Comparison of ENCODE assay signal across 16 cellular contexts in genomic region chr6:4928426-4928825, GRCh38.
DNase-seq lines count a peak whose midpoint lies in the region; ATAC-seq and TF ChIP-seq lines count a peak whose summit lies in the region.
"Had no signal": no experiment of that assay in that cellular context is flagged by ENCODE, and none has a peak within 500 bp of the region (broad histone marks: within the 10 kb centered on the region; RNA-seq: fewer than 3 reads in every experiment).

No MANE protein-coding gene starts in this region.

- WGBS in trophoblast cell (ENCODE audit: extremely low coverage, insufficient coverage, insufficient read length) = no CpG with 5 or more reads among the region's 3 CpGs

- no peak overlapping the region for H2BK120ac ChIP-seq in trophoblast cell (ENCODE audit: insufficient read depth, low read length, poor library complexity)

- H3K4me2 ChIP-seq in GM23338 = no peak overlapping the region
- H3K4me2 ChIP-seq in trophoblast cell (ENCODE audit: low read length) = no peak overlapping the region

- no peak for ATAC-seq in GM23338

- no peak overlapping the region for H4K91ac ChIP-seq in trophoblast cell (ENCODE audit: low read depth, low read length)

- no peaks in the 10 kb centered on the region for H3K9me3 ChIP-seq in trophoblast cell (ENCODE audit: insufficient read depth, low read depth, low read length)
- H3K9me3 ChIP-seq in WERI-Rb-1 (ENCODE audit: severe bottlenecking) = no peaks in the 10 kb centered on the region
- H3K9me3 ChIP-seq: adrenal gland, Caco-2, left ventricle myocardium inferior, tibial nerve had no signal

- no peak for DNase-seq in GM23338 (ENCODE audit: low spot score)
- peak; percentile 33 for DNase-seq in NCI-H226
- DNase-seq in brain microvascular endothelial cell = peak; percentile 53
- DNase-seq in trophoblast cell = peak; percentile 24 to 69
- DNase-seq in DMS 273 (lab: John Stamatoyannopoulos, UW; ENCODE audit: unreplicated experiment) = no peak
- no peak for DNase-seq in anterior cingulate cortex (lab: John Stamatoyannopoulos, UW)
- no peak for DNase-seq in DMS79 treated with DMSO at 0.1 percent for 48 hours (lab: John Stamatoyannopoulos, UW)
- DNase-seq in WERI-Rb-1 = no peak
- DNase-seq: adrenal gland, Caco-2, left ventricle myocardium inferior, NCI-H1417 treated with DMSO at 0.1 percent for 48 hours, NCI-H526, nephron progenitor cell, Right ventricle myocardium superior had no signal

- H3K36me3 ChIP-seq in GM23338 (ENCODE audit: insufficient read depth) (no peaks in the 10 kb centered on the region), brain microvascular endothelial cell (replicated peaks) (no peaks in the 10 kb centered on the region), trophoblast cell (ENCODE audit: control insufficient read depth in 1 of 2, insufficient read depth in 2 of 2, low read length in 2 of 2) (no peaks in the 10 kb centered on the region), WERI-Rb-1 (no peaks in the 10 kb centered on the region)
- H3K36me3 ChIP-seq: adrenal gland, left ventricle myocardium inferior, tibial nerve had no signal

- H3K79me2 ChIP-seq in GM23338 (replicated peaks; ENCODE audit: insufficient read depth) (peaks cover 95% of the 10 kb centered on the region), trophoblast cell (ENCODE audit: control insufficient read depth, insufficient read depth, low read length, poor library complexity) (peaks cover 15% of the 10 kb centered on the region)

- H3K27me3 Mint-ChIP-seq in GM23338 (ENCODE audit: insufficient read depth, low read depth, poor library complexity) = peaks cover 17% of the 10 kb centered on the region

- H3K27ac ChIP-seq in GM23338 (ENCODE audit: low read depth) = no peak overlapping the region
- H3K27ac ChIP-seq in brain microvascular endothelial cell = no peak overlapping the region
- no peak overlapping the region for H3K27ac ChIP-seq in trophoblast cell (ENCODE audit: low read depth, low read length)
- H3K27ac ChIP-seq in WERI-Rb-1 = no peak overlapping the region
- H3K27ac ChIP-seq: adrenal gland, left ventricle myocardium inferior, tibial nerve had no signal

- H3K23ac ChIP-seq in trophoblast cell (ENCODE audit: low read length) = no peak overlapping the region

- H3K4me3 Mint-ChIP-seq in GM23338 = no peak overlapping the region
- H3K4me3 Mint-ChIP-seq: nephron progenitor cell had no signal

- peaks cover 21% of the 10 kb centered on the region for H4K20me1 ChIP-seq in GM23338 (replicated peaks; ENCODE audit: insufficient read depth)

- H2AFZ ChIP-seq in GM23338 = no peak overlapping the region
- no peak overlapping the region for H2AFZ ChIP-seq in trophoblast cell (ENCODE audit: insufficient read depth, low read length, poor library complexity)

- H2BK12ac ChIP-seq in trophoblast cell (ENCODE audit: low read length) = no peak overlapping the region

- H3K4me1 ChIP-seq in GM23338 (ENCODE audit: insufficient read depth) (peaks cover 65% of the 10 kb centered on the region), trophoblast cell (ENCODE audit: control insufficient read depth in 1 of 2, insufficient read depth in 2 of 2, low read length in 2 of 2) (peaks cover 31 to 33% of the 10 kb centered on the region in 2 experiments)

- no peak overlapping the region for H2BK5ac ChIP-seq in trophoblast cell (ENCODE audit: low read depth, low read length, poor library complexity)

- H4K12ac ChIP-seq in trophoblast cell (ENCODE audit: low read depth, low read length) = no peak overlapping the region

- H3K9me2 ChIP-seq in GM23338 (ENCODE audit: insufficient read depth) = no peaks in the 10 kb centered on the region

- H3K27me3 ChIP-seq in GM23338 (ENCODE audit: insufficient read depth) = no peaks in the 10 kb centered on the region
- H3K27me3 ChIP-seq in brain microvascular endothelial cell (replicated peaks) = no peaks in the 10 kb centered on the region
- H3K27me3 ChIP-seq in trophoblast cell (ENCODE audit: insufficient read depth, low read length) = no peaks in the 10 kb centered on the region
- H3K27me3 ChIP-seq in WERI-Rb-1 (ENCODE audit: insufficient read depth, low read depth, severe bottlenecking) = no peaks in the 10 kb centered on the region
- H3K27me3 ChIP-seq: adrenal gland, tibial nerve had no signal

- 0 out of 2 replicates have a peak, but pooled peaks cover 4% of the 10 kb centered on the region for H3F3A ChIP-seq in GM23338 (replicated peaks; ENCODE audit: low read depth)

- no peak overlapping the region for H3K4ac ChIP-seq in trophoblast cell (ENCODE audit: low read depth, low read length)

- no peak overlapping the region for H3K9ac ChIP-seq in trophoblast cell (ENCODE audit: low read length)

- no peaks in the 10 kb centered on the region for H3K9me3 Mint-ChIP-seq in GM23338

- H3K4me1 Mint-ChIP-seq in GM23338 = peaks cover 81% of the 10 kb centered on the region

- peaks cover 9% of the 10 kb centered on the region; the same call in 2 of the 3 replicates for H3K36me3 Mint-ChIP-seq in GM23338 (ENCODE audit: low read depth)

- TF ChIP-seq CTCF in GM23338 (conservative IDR thresholded peaks at IDR 0.05; ENCODE audit: low read depth in 2 of 2) (no peak), brain microvascular endothelial cell (IDR thresholded peaks at IDR 0.05; ENCODE audit: low read depth, low read length, missing control alignments) (no peak), WERI-Rb-1 (IDR thresholded peaks at IDR 0.05; ENCODE audit: low read depth, low read length) (no peak)

- no peak overlapping the region for H3K14ac ChIP-seq in trophoblast cell (ENCODE audit: low read length)

- H3K4me3 ChIP-seq in GM23338 = no peak overlapping the region
- H3K4me3 ChIP-seq in brain microvascular endothelial cell (ENCODE audit: low read depth, low read length) = no peak overlapping the region
- no peak overlapping the region for H3K4me3 ChIP-seq in trophoblast cell (ENCODE audit: low read depth, low read length)
- H3K4me3 ChIP-seq in WERI-Rb-1 (ENCODE audit: low read depth, low read length) = no peak overlapping the region
- H3K4me3 ChIP-seq: adrenal gland, left ventricle myocardium inferior, tibial nerve had no signal

- no peak overlapping the region for H3K18ac ChIP-seq in trophoblast cell (ENCODE audit: low read length)

- in situ Hi-C loops in brain microvascular endothelial cell (cut with HindIII; ENCODE audit: low pct_ligation_motif_present, low sequenced_read_pairs) = no loop called here

- no peak overlapping the region for H2AK5ac ChIP-seq in trophoblast cell (ENCODE audit: low read length)

- no peak overlapping the region for H4K8ac ChIP-seq in trophoblast cell (ENCODE audit: low read depth, low read length)

- H3K79me1 ChIP-seq in trophoblast cell (ENCODE audit: low read length) = peaks cover 10% of the 10 kb centered on the region

- 0 out of 2 replicates have a peak overlapping the region, but pooled peaks have one; percentile 50 for H3K27ac Mint-ChIP-seq in GM23338
- H3K27ac Mint-ChIP-seq: nephron progenitor cell had no signal

TF ChIP-seq in GM23338, 12 proteins besides CTCF, POLR2A, EP300 and RAD21:
- TF ChIP-seq EZH2phosphoT487 (IDR thresholded peaks at IDR 0.05; ENCODE audit: unreplicated experiment) = no peak
- no peak for TF ChIP-seq ETS1 (IDR thresholded peaks at IDR 0.05)
- TF ChIP-seq EZH2 (IDR thresholded peaks at IDR 0.05; ENCODE audit: low read depth, unreplicated experiment) = no peak
- no peak for TF ChIP-seq POLR2AphosphoS5 (IDR thresholded peaks at IDR 0.05; ENCODE audit: low read depth)
TF ChIP-seq in GM23338: peak in this region for 0.

Comparison
In these comparisons a context has a peak if more than half of its experiments do, and no peak if none do; other contexts are left out.
1. DNase-seq: peak in NCI-H226 (single experiment), brain microvascular endothelial cell (single experiment) and trophoblast cell (2 of 2); none in GM23338 (single experiment), DMS 273 (single experiment), anterior cingulate cortex (0 of 58), DMS79 treated with DMSO at 0.1 percent for 48 hours (single experiment) and WERI-Rb-1 (single experiment).